ENCODE assay signal across 15 cellular contexts in genomic region chr6:53546256-53546655, GRCh38. TPM values are rescaled to one million over a fixed set of nuclear protein-coding genes. Genes with fewer than 3 reads are reported as not detected.
DNase-seq lines count a peak whose midpoint lies in the region; ATAC-seq and TF ChIP-seq lines count a peak whose summit lies in the region.
"Had no signal": no experiment of that assay in that cellular context is flagged by ENCODE, and none has a peak within 500 bp of the region (broad histone marks: within the 10 kb centered on the region; RNA-seq: fewer than 3 reads in every experiment).

No MANE protein-coding gene starts in this region.

- H3K9me3 ChIP-seq in CD4-positive, alpha-beta memory T cell (ENCODE audit: control insufficient read depth in 1 of 2, low read length in 2 of 2) = no peaks in the 10 kb centered on the region
- no peaks in the 10 kb centered on the region for H3K9me3 ChIP-seq in mammary epithelial cell (replicated peaks; ENCODE audit: insufficient read depth, low read length)
- H3K9me3 ChIP-seq: neutrophil, suprapubic skin had no signal

- CTCF ChIA-PET in CD4-positive, alpha-beta memory T cell (lab: Charles Lee; ENCODE audit: partially characterized antibody) = interaction anchor here (1.3 to 3.6 kb wide), 2 partner anchors 23 to 105 kb away, joined by 3 to 35 read pairs; no protein-coding TSS in a partner anchor
- CTCF ChIA-PET in mammary epithelial cell (lab: Charles Lee; ENCODE audit: low non-redundant PET) = no interaction called here

- no peak overlapping the region for H3K9ac ChIP-seq in mammary epithelial cell (ENCODE audit: insufficient read depth, low read length)

- H3K27ac ChIP-seq in CD4-positive, alpha-beta memory T cell (ENCODE audit: low read depth, low read length) = no peak overlapping the region
- H3K27ac ChIP-seq in mammary epithelial cell (ENCODE audit: insufficient read depth, low read depth, low read length) = no peak overlapping the region
- H3K27ac ChIP-seq: brain microvascular endothelial cell, neutrophil, SK-N-MC, suprapubic skin had no signal

- no peak overlapping the region for H3K4me2 ChIP-seq in mammary epithelial cell (ENCODE audit: insufficient read depth, low read depth, low read length)

- no peak for DNase-seq in CD4-positive, alpha-beta memory T cell
- DNase-seq in HFFc6 = peak; percentile 77
- DNase-seq in mammary epithelial cell = peak; percentile 48
- DNase-seq in natural killer cell treated with Interleukin-12 subunit alpha and Interleukin-12 subunit beta and Interleukin-15 and Interleukin-18, amount 100 ng/mL, for 72 hours (ENCODE audit: low spot score) = no peak
- DNase-seq in NCI-H1417 treated with DMSO at 0.1 percent for 48 hours (lab: John Stamatoyannopoulos, UW) = no peak
- DNase-seq in hippocampal formation (lab: John Stamatoyannopoulos, UW) = no peak
- no peak for DNase-seq in SW 1271 (lab: John Stamatoyannopoulos, UW)
- DNase-seq: activated CD4-positive, CD25-positive, alpha-beta regulatory T cell treated with anti-CD3 and anti-CD28 coated beads, Interleukin-2, amount 50 U/mL, for 72 hours; brain microvascular endothelial cell; left colon; NCI-H2171 had no signal

- no peak for TF ChIP-seq CTCF in HFFc6 (IDR thresholded peaks at IDR 0.05)
- TF ChIP-seq CTCF in mammary epithelial cell (conservative IDR thresholded peaks at IDR 0.05 in 1 of 2, IDR thresholded peaks at IDR 0.05 in 1 of 2; ENCODE audit: extremely low read depth in 1 of 2, insufficient read depth in 1 of 2, low read depth in 1 of 2, low read length in 2 of 2) = no peak

- intact Hi-C loops in CD4-positive, alpha-beta memory T cell (cut with micrococcal nuclease) = loop anchor here (5.0 to 10.0 kb wide), 3 partner anchors 54 to 1121 kb away; partner anchors contain the start of genes EFHC1 and ELOVL5
- intact Hi-C loops in mammary epithelial cell (cut with micrococcal nuclease) = no loop called here

- H3K9me3 Mint-ChIP-seq in CD4-positive, alpha-beta memory T cell = peaks cover 0 to 1% (median 0%) of the 10 kb centered on the region in 8 donors
- no peaks in the 10 kb centered on the region for H3K9me3 Mint-ChIP-seq in HFFc6
- no peaks in the 10 kb centered on the region for H3K9me3 Mint-ChIP-seq in natural killer cell treated with Interleukin-12 subunit alpha and Interleukin-12 subunit beta and Interleukin-15 and Interleukin-18, amount 100 ng/mL, for 72 hours

- no TSS peak for BruUV-seq in mammary epithelial cell (replicated peaks; lab: Mats Ljungman, UMichigan)

- H3K4me1 Mint-ChIP-seq in CD4-positive, alpha-beta memory T cell = peaks cover 39 to 62% (median 52%) of the 10 kb centered on the region in 4 donors
- peaks cover 50% of the 10 kb centered on the region for H3K4me1 Mint-ChIP-seq in HFFc6 (ENCODE audit: low read depth)
- H3K4me1 Mint-ChIP-seq in natural killer cell treated with Interleukin-12 subunit alpha and Interleukin-12 subunit beta and Interleukin-15 and Interleukin-18, amount 100 ng/mL, for 72 hours (ENCODE audit: low read depth in 2 of 2) = peaks cover 33 to 47% of the 10 kb centered on the region in 2 donors

- no peak overlapping the region for H2AFZ ChIP-seq in mammary epithelial cell (ENCODE audit: low read depth, low read length)

- H3K4me1 ChIP-seq in CD4-positive, alpha-beta memory T cell (ENCODE audit: insufficient read depth, low read length) = peaks cover 45% of the 10 kb centered on the region
- peaks cover 23% of the 10 kb centered on the region for H3K4me1 ChIP-seq in mammary epithelial cell (ENCODE audit: insufficient read depth, low read length)

- dilution Hi-C loops in mammary epithelial cell (cut with HindIII; ENCODE audit: low sequenced_read_pairs) = no loop called here

- POLR2A ChIA-PET in CD4-positive, alpha-beta memory T cell (lab: Charles Lee; ENCODE audit: partially characterized antibody) = interaction anchor here (0.9 kb wide), 1 partner anchor 106 kb away, joined by 3 read pairs; no protein-coding TSS in a partner anchor

- in situ Hi-C loops in mammary epithelial cell (cut with MboI; ENCODE audit: low sequenced_read_pairs in 2 of 2) = loop anchor here (5.0 to 10.0 kb wide), 3 partner anchors 69 to 101 kb away; no protein-coding TSS in a partner anchor

- H4K20me1 ChIP-seq in mammary epithelial cell (ENCODE audit: insufficient read depth, low read length) = no peaks in the 10 kb centered on the region

- H3K79me2 ChIP-seq in mammary epithelial cell (ENCODE audit: insufficient read depth, low read length) = peaks cover 35% of the 10 kb centered on the region

- no peaks in the 10 kb centered on the region for H3K36me3 ChIP-seq in CD4-positive, alpha-beta memory T cell (ENCODE audit: insufficient read depth, low read length)
- H3K36me3 ChIP-seq in mammary epithelial cell (ENCODE audit: insufficient read depth, low read length) = no peaks in the 10 kb centered on the region
- H3K36me3 ChIP-seq: brain microvascular endothelial cell, neutrophil, suprapubic skin had no signal

- peaks cover 0 to 4% of the 10 kb centered on the region in 2 donors for H3K36me3 Mint-ChIP-seq in CD4-positive, alpha-beta memory T cell
- no peaks in the 10 kb centered on the region for H3K36me3 Mint-ChIP-seq in HFFc6 (ENCODE audit: low read depth)
- H3K36me3 Mint-ChIP-seq in natural killer cell treated with Interleukin-12 subunit alpha and Interleukin-12 subunit beta and Interleukin-15 and Interleukin-18, amount 100 ng/mL, for 72 hours = no peaks in the 10 kb centered on the region

- WGBS in mammary epithelial cell (ENCODE audit: low coverage, missing lambda C conversion rate) = 60% methylated on average over 2 of the region's 2 CpGs

- H3K27ac Mint-ChIP-seq in CD4-positive, alpha-beta memory T cell = peak overlapping the region in 5 of 7 donors; percentile 15 to 82 (median 63)
- peak overlapping the region; percentile 68 for H3K27ac Mint-ChIP-seq in HFFc6
- no peak overlapping the region for H3K27ac Mint-ChIP-seq in natural killer cell treated with Interleukin-12 subunit alpha and Interleukin-12 subunit beta and Interleukin-15 and Interleukin-18, amount 100 ng/mL, for 72 hours

- H3K4me3 ChIP-seq in CD4-positive, alpha-beta memory T cell (ENCODE audit: low read length in 2 of 2) = no peak overlapping the region
- no peak overlapping the region for H3K4me3 ChIP-seq in mammary epithelial cell (replicated peaks in 1 of 3; ENCODE audit: insufficient read depth in 1 of 3, low read depth in 2 of 3, low read length in 3 of 3)
- H3K4me3 ChIP-seq: SK-N-MC had no signal

- H3K4me3 Mint-ChIP-seq in CD4-positive, alpha-beta memory T cell = peak overlapping the region; percentile 11 to 96 (median 94)
- peak overlapping the region; percentile 94 for H3K4me3 Mint-ChIP-seq in HFFc6
- peak overlapping the region; percentile 28 for H3K4me3 Mint-ChIP-seq in natural killer cell treated with Interleukin-12 subunit alpha and Interleukin-12 subunit beta and Interleukin-15 and Interleukin-18, amount 100 ng/mL, for 72 hours

- H3K27me3 Mint-ChIP-seq in CD4-positive, alpha-beta memory T cell = no peaks in the 10 kb centered on the region
- no peaks in the 10 kb centered on the region for H3K27me3 Mint-ChIP-seq in HFFc6 (ENCODE audit: insufficient read depth)
- no peaks in the 10 kb centered on the region for H3K27me3 Mint-ChIP-seq in natural killer cell treated with Interleukin-12 subunit alpha and Interleukin-12 subunit beta and Interleukin-15 and Interleukin-18, amount 100 ng/mL, for 72 hours

- ATAC-seq in natural killer cell treated with Interleukin-12 subunit alpha and Interleukin-12 subunit beta and Interleukin-15 and Interleukin-18, amount 100 ng/mL, for 72 hours = no peak
- ATAC-seq in GM21529 (IDR thresholded peaks at IDR 0.05; ENCODE audit: unreplicated experiment) = no peak
- ATAC-seq: left colon had no signal

- no peaks in the 10 kb centered on the region for H3K27me3 ChIP-seq in CD4-positive, alpha-beta memory T cell (ENCODE audit: insufficient read depth, low read length)
- no peaks in the 10 kb centered on the region for H3K27me3 ChIP-seq in mammary epithelial cell (ENCODE audit: insufficient read depth, low read length)
- H3K27me3 ChIP-seq: brain microvascular endothelial cell, suprapubic skin had no signal

RNA-seq across cellular contexts. Expression of gene GCLC, which starts 1.4 kb away (rescaled TPM):
- 10 to 100 TPM; 39.6 to 40.9 TPM for total RNA-seq in CD4-positive, alpha-beta memory T cell
- polyA plus RNA-seq in CD4-positive, alpha-beta memory T cell = 10 to 100 TPM in 1 of 2 donors, 1 to 10 TPM in 1; 8.8 to 10.5 TPM
- 10 to 100 TPM; 10.6 to 18.1 (median 16.0) TPM for total RNA-seq in HFFc6 (2021; fragmentation: NEBNext Ultra II Directional; extraction: Animal tissue kit (Norgen Biotek cat#: 25700))
- 100 to 1,000 TPM in 1 of 2 donors, 10 to 100 TPM in 1; 94.7 to 128 TPM for total RNA-seq in mammary epithelial cell
- 59.8 TPM for polyA plus RNA-seq in mammary epithelial cell
- 69.6 TPM for polyA minus RNA-seq in mammary epithelial cell
- total RNA-seq in natural killer cell treated with Interleukin-12 subunit alpha and Interleukin-12 subunit beta and Interleukin-15 and Interleukin-18, amount 100 ng/mL, for 72 hours = 10 to 100 TPM; 16.2 to 30.8 TPM

Comparison
In these comparisons a context has a peak if more than half of its experiments do, and no peak if none do; other contexts are left out.
1. DNase-seq: peak in HFFc6 (single experiment) and mammary epithelial cell (single experiment); none in CD4-positive, alpha-beta memory T cell (0 of 5), natural killer cell treated with Interleukin-12 subunit alpha and Interleukin-12 subunit beta and Interleukin-15 and Interleukin-18, amount 100 ng/mL, for 72 hours (single experiment), NCI-H1417 treated with DMSO at 0.1 percent for 48 hours (single experiment), hippocampal formation (0 of 2) and SW 1271 (0 of 2).
2. H3K27ac Mint-ChIP-seq: peak in CD4-positive, alpha-beta memory T cell (5 of 7) and HFFc6 (single experiment); none in natural killer cell treated with Interleukin-12 subunit alpha and Interleukin-12 subunit beta and Interleukin-15 and Interleukin-18, amount 100 ng/mL, for 72 hours (0 of 2).
3. H3K4me3 Mint-ChIP-seq: peak in every context shown above with its lines; median percentile 94 in HFFc6; 94 in CD4-positive, alpha-beta memory T cell; 28 in natural killer cell treated with Interleukin-12 subunit alpha and Interleukin-12 subunit beta and Interleukin-15 and Interleukin-18, amount 100 ng/mL, for 72 hours.